28 cellular contexts compared by ENCODE assay signal in genomic region chr2:70779911-70780580, GRCh38. TPM values are rescaled to one million over a fixed set of nuclear protein-coding genes. Genes with fewer than 3 reads are reported as not detected.
A peak's percentile ranks its signal among the peaks of the same experiment; 100 is the strongest.
DNase-seq lines count a peak whose midpoint lies in the region; ATAC-seq, FAIRE-seq and TF ChIP-seq lines count a peak whose summit lies in the region.
"Had no signal": no experiment of that assay in that cellular context is flagged by ENCODE, and none has a peak within 500 bp of the region (broad histone marks: within the 10 kb centered on the region; RNA-seq: fewer than 3 reads in every experiment).

No MANE protein-coding gene starts in this region.

- no peak overlapping the region for H2AFZ ChIP-seq in K562 (ENCODE audit: low read depth, low read length)

- no peak for TF ChIP-seq POLR2A in K562 (conservative IDR thresholded peaks at IDR 0.05)

- no peak for TF ChIP-seq RAD21 in K562 (CRISPR knock-in tag; conservative IDR thresholded peaks at IDR 0.05 in 1 of 2, IDR thresholded peaks at IDR 0.05 in 1 of 2)

- no peak overlapping the region for H3K4me3 Mint-ChIP-seq in Calu3 (ENCODE audit: low read depth, unreplicated experiment)
- H3K4me3 Mint-ChIP-seq: activated CD4-positive, alpha-beta T cell treated with anti-CD3 and anti-CD28 coated beads, Interleukin-2, amount 10 ng/mL, durations not matched to agents 24 days and 14 days; activated CD8-positive, alpha-beta memory T cell treated with anti-CD3 and anti-CD28 coated beads, Interleukin-2, amount 10 ng/mL, durations not matched to agents 7 days and 5 days; activated naive CD4-positive, alpha-beta T cell treated with anti-CD3 and anti-CD28 coated beads, Interleukin-2, amount 50 U/mL, for 24 hours; memory B cell had no signal

- H3K27ac ChIP-seq in K562 (ENCODE audit: extremely low read depth, low read depth, low read length): no peak overlapping the region
- H3K27ac ChIP-seq: epithelial cell of prostate, HL-60 had no signal

- TF ChIP-seq CTCF in K562 (IDR thresholded peaks at IDR 0.05 in 2 of 3, conservative IDR thresholded peaks at IDR 0.05 in 1 of 3; ENCODE audit: insufficient read depth in 2 of 3, low read depth in 1 of 3, low read length in 3 of 3) (no peak), Calu3 (IDR thresholded peaks at IDR 0.05; ENCODE audit: unreplicated experiment) (no peak)

- no peaks in the 10 kb centered on the region for H3K36me3 Mint-ChIP-seq in Calu3 (ENCODE audit: insufficient read depth, unreplicated experiment)
- H3K36me3 Mint-ChIP-seq: activated CD8-positive, alpha-beta memory T cell treated with anti-CD3 and anti-CD28 coated beads, Interleukin-2, amount 10 ng/mL, durations not matched to agents 7 days and 5 days; activated naive CD4-positive, alpha-beta T cell treated with anti-CD3 and anti-CD28 coated beads, Interleukin-2, amount 50 U/mL, for 24 hours; memory B cell had no signal

- in situ Hi-C loops in K562 (cut with MboI): loop anchor here (5.0 to 25.0 kb wide), 3 partner anchors 93 to 468 kb away; partner anchors contain the start of gene FAM136A
- in situ Hi-C loops in G401 (cut with HindIII; ENCODE audit: low sequenced_read_pairs): no loop called here

- intact Hi-C loops in K562 (cut with micrococcal nuclease): loop anchor here (10.0 kb wide), 1 partner anchor 435 kb away; no protein-coding TSS in a partner anchor
- intact Hi-C loops in Calu3 (cut with micrococcal nuclease; ENCODE audit: unreplicated experiment): loop anchor here (10.0 kb wide), 1 partner anchor 475 kb away; the partner anchor contains the start of gene FAM136A

- H3K4me1 Mint-ChIP-seq in Calu3 (ENCODE audit: low read depth, unreplicated experiment): no peaks in the 10 kb centered on the region
- H3K4me1 Mint-ChIP-seq: activated CD4-positive, alpha-beta T cell treated with anti-CD3 and anti-CD28 coated beads, Interleukin-2, amount 10 ng/mL, durations not matched to agents 24 days and 14 days; activated CD8-positive, alpha-beta memory T cell treated with anti-CD3 and anti-CD28 coated beads, Interleukin-2, amount 10 ng/mL, durations not matched to agents 7 days and 5 days; memory B cell had no signal

- no peaks in the 10 kb centered on the region for H3K79me2 ChIP-seq in K562 (ENCODE audit: control insufficient read depth, insufficient read depth, low read length)

- no peak for FAIRE-seq in HTR-8/SVneo (lab: Jason Lieb, UNC)
- FAIRE-seq in K562 (lab: Jason Lieb, UNC): no peak
- FAIRE-seq: small intestine had no signal

- H3K4me2 ChIP-seq in K562 (ENCODE audit: insufficient read depth, low read length): no peak overlapping the region

- H3K4me1 ChIP-seq in K562 (replicated peaks in 1 of 2; ENCODE audit: control insufficient read depth in 2 of 2, insufficient read depth in 2 of 2, low read length in 2 of 2): peaks cover 0 to 8% of the 10 kb centered on the region in 2 experiments; a peak in 3 of 5 replicates

- no peaks in the 10 kb centered on the region for H3K36me3 ChIP-seq in K562 (ENCODE audit: control insufficient read depth, insufficient read depth, low read length)

- H3K27ac Mint-ChIP-seq in Calu3 (ENCODE audit: unreplicated experiment): no peak overlapping the region
- H3K27ac Mint-ChIP-seq: activated CD4-positive, alpha-beta T cell treated with anti-CD3 and anti-CD28 coated beads, Interleukin-2, amount 10 ng/mL, durations not matched to agents 24 days and 14 days; activated CD8-positive, alpha-beta memory T cell treated with anti-CD3 and anti-CD28 coated beads, Interleukin-2, amount 10 ng/mL, durations not matched to agents 7 days and 5 days; memory B cell had no signal

- H3K9me3 Mint-ChIP-seq in Calu3 (ENCODE audit: low read depth, unreplicated experiment): no peaks in the 10 kb centered on the region
- H3K9me3 Mint-ChIP-seq: activated CD4-positive, alpha-beta T cell treated with anti-CD3 and anti-CD28 coated beads, Interleukin-2, amount 10 ng/mL, durations not matched to agents 24 days and 14 days; activated naive CD4-positive, alpha-beta T cell treated with anti-CD3 and anti-CD28 coated beads, Interleukin-2, amount 50 U/mL, for 24 hours; memory B cell had no signal

- CTCF ChIA-PET in K562 (lab: Yijun Ruan, JAX; ENCODE audit: low intra/inter-chr PET ratio) (no interaction called here), Calu3 (lab: Charles Lee) (interaction anchor here (0.6 kb wide), 1 partner anchor 23 kb away, joined by 3 read pairs; no protein-coding TSS in a partner anchor)

- peaks cover 61% of the 10 kb centered on the region for H3K27me3 Mint-ChIP-seq in Calu3 (ENCODE audit: unreplicated experiment)

- H4K20me1 ChIP-seq in K562 (replicated peaks; ENCODE audit: control insufficient read depth, insufficient read depth, low read length): no peaks in the 10 kb centered on the region

- 40% methylated on average over 8 of the region's 8 CpGs for WGBS in K562 (ENCODE audit: insufficient coverage, low coverage, missing lambda C conversion rate)

- no peaks in the 10 kb centered on the region for H3K9me1 ChIP-seq in K562 (ENCODE audit: control insufficient read depth, insufficient read depth, low read length)

- no peaks in the 10 kb centered on the region for H3K27me3 ChIP-seq in K562 (ENCODE audit: control insufficient read depth in 2 of 2, insufficient read depth in 2 of 2, low read length in 2 of 2)

- H3K9ac ChIP-seq in K562 (ENCODE audit: insufficient read depth in 1 of 2, low read depth in 2 of 2, low read length in 2 of 2): no peak overlapping the region

- BruUV-seq in K562 (replicated peaks; lab: Mats Ljungman, UMichigan): no TSS peak
- BruUV-seq in Calu3 (replicated peaks; lab: Mats Ljungman, UMichigan): no TSS peak

- ATAC-seq in K562: no peak
- no peak for ATAC-seq in GM21515 (IDR thresholded peaks at IDR 0.05; ENCODE audit: unreplicated experiment)
- ATAC-seq: activated CD8-positive, alpha-beta memory T cell treated with anti-CD3 and anti-CD28 coated beads, Interleukin-2, amount 10 ng/mL, durations not matched to agents 7 days and 5 days had no signal

- H3K9me3 ChIP-seq in K562 (replicated peaks; ENCODE audit: control insufficient read depth, insufficient read depth, low read depth, low read length): no peaks in the 10 kb centered on the region

- no peak for TF ChIP-seq EP300 in K562 (IDR thresholded peaks at IDR 0.05; ENCODE audit: low read length)

- no peak overlapping the region for H3K4me3 ChIP-seq in K562

- DNase-seq in EH (ENCODE audit: low read depth) (peak; percentile 44), HTR-8/SVneo (ENCODE audit: insufficient read length, low spot score) (peak; percentile 27), K562 (ENCODE audit: extremely low read depth in 1 of 4, low spot score in 3 of 4) (no peak), kidney tubule cell (ENCODE audit: low spot score) (peak; percentile 24), dermis blood vessel endothelial cell (no peak), Calu3 (no peak), G401 (ENCODE audit: low spot score) (no peak)
- DNase-seq: activated CD4-positive, alpha-beta T cell treated with anti-CD3 and anti-CD28 coated beads, Interleukin-2, amount 10 ng/mL, durations not matched to agents 24 days and 14 days; activated CD8-positive, alpha-beta memory T cell treated with anti-CD3 and anti-CD28 coated beads, Interleukin-2, amount 10 ng/mL, durations not matched to agents 7 days and 5 days; AML-193; anterior cingulate cortex; cerebellar nuclear complex; DMS79; GOT3; kidney glomerular epithelial cell; NCI-H1694 treated with DMSO at 0.1 percent for 48 hours; NCI-H82; SIG-M5; small intestine; stimulated activated CD4-positive, alpha-beta T cell treated with anti-CD3 and anti-CD28 coated beads, Interleukin-2, amount 100 ng/mL, for 48 hours; stimulated activated naive CD4-positive, alpha-beta T cell; T-helper 1 cell had no signal

- POLR2A ChIA-PET in K562 (lab: Yijun Ruan, JAX): interaction anchor here (2.0 kb wide), 1 partner anchor 12 kb away, joined by 5 read pairs; the partner anchor contains the start of gene ADD2

RNA-seq across cellular contexts. Expression of gene FIGLA, which starts 10.4 kb away (rescaled TPM):
- not detected in 2 replicates for total RNA-seq in K562 (2011; cell fraction: chromatin; rRNA removed; ENCODE audit: low replicate concordance)
- not detected in 2 replicates for total RNA-seq in K562 (2011; cell fraction: nucleolus; rRNA removed)
- total RNA-seq in K562 (2011; cell fraction: nucleoplasm; rRNA removed): not detected in 2 replicates
- total RNA-seq in K562 (2014; rRNA removed) (not detected in 2 replicates), K562 (2014; rRNA removed; fragmentation: Illumina TruSeq; extraction: Trizol) (not detected in 2 replicates), K562 (2015; rRNA removed; fragmentation: Illumina TruSeq; extraction: Trizol) (not detected in 2 replicates), K562 (2021) (not detected in 2 replicates), dermis blood vessel endothelial cell (not detected in 2 replicates), Calu3 (2022) (not detected in 2 replicates)
- polyA plus RNA-seq in K562 (2011; rRNA removed) (not detected in 2 replicates), K562 (2014; fragmentation: Illumina TruSeq; extraction: Trizol) (not detected in 2 replicates), K562 (2014; fragmentation: Nextera tagmentation; extraction: Ambion mirVana) (not detected), K562 (2014; rRNA removed) (not detected in 2 replicates)
- not detected in 2 replicates for polyA plus RNA-seq in K562 (2011; cell fraction: cytosol; rRNA removed)
- polyA plus RNA-seq in K562 (2011; cell fraction: nucleus; rRNA removed): not detected in 2 replicates
- not detected in 2 replicates for polyA plus RNA-seq in K562 (2012)
- not detected in 2 replicates for polyA minus RNA-seq in K562 (2011; rRNA and poly(A)+ RNA removed)
- not detected in 2 replicates for polyA minus RNA-seq in K562 (2011; cell fraction: cytosol; rRNA and poly(A)+ RNA removed)
- not detected in 2 replicates for polyA minus RNA-seq in K562 (2011; cell fraction: nucleus; rRNA and poly(A)+ RNA removed)
- total RNA-seq in G401 (2014; rRNA removed; shearing (Covaris generic)): not detected in 2 replicates
- total RNA-seq: activated CD4-positive, alpha-beta T cell treated with anti-CD3 and anti-CD28 coated beads, Interleukin-2, amount 10 ng/mL, durations not matched to agents 24 days and 14 days; activated CD8-positive, alpha-beta memory T cell treated with anti-CD3 and anti-CD28 coated beads, Interleukin-2, amount 10 ng/mL, durations not matched to agents 7 days and 5 days; myocyte had no signal
- polyA plus RNA-seq: small intestine had no signal

RNA-seq across cellular contexts. Expression of gene ADD2, which starts 12.0 kb away (rescaled TPM):
- total RNA-seq in K562 (2011; cell fraction: chromatin; rRNA removed; ENCODE audit: low replicate concordance): 39.1 and 60.6 TPM in 2 replicates
- total RNA-seq in K562 (2011; cell fraction: nucleolus; rRNA removed): 38.0 and 48.7 TPM in 2 replicates
- 46.6 and 51.7 TPM in 2 replicates for total RNA-seq in K562 (2011; cell fraction: nucleoplasm; rRNA removed)
- total RNA-seq in K562 (2014; rRNA removed) (52.1 and 59.3 TPM in 2 replicates), K562 (2014; rRNA removed; fragmentation: Illumina TruSeq; extraction: Trizol) (18.1 and 19.1 TPM in 2 replicates), K562 (2015; rRNA removed; fragmentation: Illumina TruSeq; extraction: Trizol) (17.9 and 19.7 TPM in 2 replicates), K562 (2021) (59.6 and 63.0 TPM in 2 replicates), dermis blood vessel endothelial cell (4.6 and 13.3 TPM in 2 replicates), Calu3 (2022) (0.14 TPM in 1 of 2 replicates, not detected in the other)
- polyA plus RNA-seq in K562 (2011; rRNA removed) (15.0 and 36.2 TPM in 2 replicates), K562 (2014; fragmentation: Illumina TruSeq; extraction: Trizol) (60.0 and 60.4 TPM in 2 replicates), K562 (2014; fragmentation: Nextera tagmentation; extraction: Ambion mirVana) (1 to 10 TPM; 3.5 to 4.0 TPM), K562 (2014; rRNA removed) (55.9 and 58.6 TPM in 2 replicates)
- polyA plus RNA-seq in K562 (2011; cell fraction: cytosol; rRNA removed): 20.6 and 70.3 TPM in 2 replicates
- polyA plus RNA-seq in K562 (2011; cell fraction: nucleus; rRNA removed): 23.5 and 81.6 TPM in 2 replicates
- 20.9 and 29.6 TPM in 2 replicates for polyA plus RNA-seq in K562 (2012)
- 17.1 and 65.5 TPM in 2 replicates for polyA minus RNA-seq in K562 (2011; rRNA and poly(A)+ RNA removed)
- polyA minus RNA-seq in K562 (2011; cell fraction: cytosol; rRNA and poly(A)+ RNA removed): 26.8 and 57.4 TPM in 2 replicates
- 12.8 and 32.0 TPM in 2 replicates for polyA minus RNA-seq in K562 (2011; cell fraction: nucleus; rRNA and poly(A)+ RNA removed)
- 0.61 TPM in 1 of 2 replicates, not detected in the other for total RNA-seq in G401 (2014; rRNA removed; shearing (Covaris generic))
- total RNA-seq: myocyte had no signal

RNA-seq across cellular contexts. Expression of gene CLEC4F, which starts 40.4 kb away (rescaled TPM):
- not detected in 2 replicates for total RNA-seq in K562 (2011; cell fraction: chromatin; rRNA removed; ENCODE audit: low replicate concordance)
- not detected in 2 replicates for total RNA-seq in K562 (2011; cell fraction: nucleolus; rRNA removed)
- not detected in 2 replicates for total RNA-seq in K562 (2011; cell fraction: nucleoplasm; rRNA removed)
- not detected in 2 replicates for total RNA-seq in K562 (2014; rRNA removed)
- not detected in 2 replicates for total RNA-seq in K562 (2014; rRNA removed; fragmentation: Illumina TruSeq; extraction: Trizol)
- total RNA-seq in K562 (2015; rRNA removed; fragmentation: Illumina TruSeq; extraction: Trizol): not detected in 2 replicates
- total RNA-seq in K562 (2021): not detected in 2 replicates
- polyA plus RNA-seq in K562 (2011; rRNA removed): not detected in 2 replicates
- not detected in 2 replicates for polyA plus RNA-seq in K562 (2011; cell fraction: cytosol; rRNA removed)
- not detected in 2 replicates for polyA plus RNA-seq in K562 (2011; cell fraction: nucleus; rRNA removed)
- polyA plus RNA-seq in K562 (2012): not detected in 2 replicates
- not detected in 2 replicates for polyA plus RNA-seq in K562 (2014; fragmentation: Illumina TruSeq; extraction: Trizol)
- not detected for polyA plus RNA-seq in K562 (2014; fragmentation: Nextera tagmentation; extraction: Ambion mirVana)
- not detected in 2 replicates for polyA plus RNA-seq in K562 (2014; rRNA removed)
- polyA minus RNA-seq in K562 (2011; rRNA and poly(A)+ RNA removed): not detected in 2 replicates
- not detected in 2 replicates for polyA minus RNA-seq in K562 (2011; cell fraction: cytosol; rRNA and poly(A)+ RNA removed)
- not detected in 2 replicates for polyA minus RNA-seq in K562 (2011; cell fraction: nucleus; rRNA and poly(A)+ RNA removed)
- total RNA-seq in dermis blood vessel endothelial cell: 0.09 and 0.34 TPM in 2 replicates
- not detected in 2 replicates for total RNA-seq in Calu3 (2022)
- 0.17 and 0.18 TPM in 2 replicates for total RNA-seq in G401 (2014; rRNA removed; shearing (Covaris generic))
- total RNA-seq: activated CD4-positive, alpha-beta T cell treated with anti-CD3 and anti-CD28 coated beads, Interleukin-2, amount 10 ng/mL, durations not matched to agents 24 days and 14 days; activated CD8-positive, alpha-beta memory T cell treated with anti-CD3 and anti-CD28 coated beads, Interleukin-2, amount 10 ng/mL, durations not matched to agents 7 days and 5 days; myocyte had no signal

RNA-seq across cellular contexts. Expression of gene CD207, which starts 55.6 kb away (rescaled TPM):
- total RNA-seq in K562 (2011; cell fraction: chromatin; rRNA removed; ENCODE audit: low replicate concordance): not detected in 2 replicates
- not detected in 2 replicates for total RNA-seq in K562 (2011; cell fraction: nucleolus; rRNA removed)
- total RNA-seq in K562 (2011; cell fraction: nucleoplasm; rRNA removed): not detected in 2 replicates
- total RNA-seq in K562 (2014; rRNA removed): 0.08 TPM in 1 of 2 replicates, not detected in the other
- not detected in 2 replicates for total RNA-seq in K562 (2014; rRNA removed; fragmentation: Illumina TruSeq; extraction: Trizol)
- total RNA-seq in K562 (2015; rRNA removed; fragmentation: Illumina TruSeq; extraction: Trizol): not detected in 2 replicates
- total RNA-seq in K562 (2021): not detected in 2 replicates
- not detected in 2 replicates for polyA plus RNA-seq in K562 (2011; rRNA removed)
- not detected in 2 replicates for polyA plus RNA-seq in K562 (2011; cell fraction: cytosol; rRNA removed)
- polyA plus RNA-seq in K562 (2011; cell fraction: nucleus; rRNA removed): not detected in 2 replicates
- not detected in 2 replicates for polyA plus RNA-seq in K562 (2012)
- polyA plus RNA-seq in K562 (2014; fragmentation: Illumina TruSeq; extraction: Trizol): not detected in 2 replicates
- polyA plus RNA-seq in K562 (2014; fragmentation: Nextera tagmentation; extraction: Ambion mirVana): not detected
- polyA plus RNA-seq in K562 (2014; rRNA removed): not detected in 2 replicates
- not detected in 2 replicates for polyA minus RNA-seq in K562 (2011; rRNA and poly(A)+ RNA removed)
- polyA minus RNA-seq in K562 (2011; cell fraction: cytosol; rRNA and poly(A)+ RNA removed): not detected in 2 replicates
- not detected in 2 replicates for polyA minus RNA-seq in K562 (2011; cell fraction: nucleus; rRNA and poly(A)+ RNA removed)
- not detected in 2 replicates for total RNA-seq in dermis blood vessel endothelial cell
- total RNA-seq in Calu3 (2022): not detected in 2 replicates
- 0.10 and 0.37 TPM in 2 replicates for total RNA-seq in G401 (2014; rRNA removed; shearing (Covaris generic))
- total RNA-seq: activated CD4-positive, alpha-beta T cell treated with anti-CD3 and anti-CD28 coated beads, Interleukin-2, amount 10 ng/mL, durations not matched to agents 24 days and 14 days; activated CD8-positive, alpha-beta memory T cell treated with anti-CD3 and anti-CD28 coated beads, Interleukin-2, amount 10 ng/mL, durations not matched to agents 7 days and 5 days; myocyte had no signal

Comparison
In these comparisons a context has a peak if more than half of its experiments do, and no peak if none do; other contexts are left out.
1. DNase-seq: peak in EH (single experiment), HTR-8/SVneo (single experiment) and kidney tubule cell (single experiment); none in K562 (0 of 4), dermis blood vessel endothelial cell (single experiment), Calu3 (single experiment) and G401 (single experiment).